ENCODE assay signal across 8 cellular contexts in genomic region chr13:99425485-99426341, GRCh38.
DNase-seq lines count a peak whose midpoint lies in the region; ATAC-seq and TF ChIP-seq lines count a peak whose summit lies in the region.

No MANE protein-coding gene starts in this region.

- no peaks in the 10 kb centered on the region for H3K9me3 ChIP-seq in CD4-positive, alpha-beta T cell (ENCODE audit: control insufficient read depth, low read length)
- no peaks in the 10 kb centered on the region for H3K9me3 ChIP-seq in mucosa of rectum (ENCODE audit: control insufficient read depth in 2 of 2, low read length in 2 of 2)
- no peaks in the 10 kb centered on the region for H3K9me3 ChIP-seq in breast epithelium

- H3K27ac Mint-ChIP-seq in CD4-positive, alpha-beta T cell, result peak overlapping the region; percentile 92
- peak overlapping the region; percentile 87 for H3K27ac Mint-ChIP-seq in activated CD4-positive, alpha-beta T cell treated with anti-CD3 and anti-CD28 coated beads, Interleukin-2, amount 10 ng/mL, durations not matched to agents 7 days and 5 days

- peak; percentile 53 for ATAC-seq in CD4-positive, alpha-beta T cell (ENCODE audit: poor library complexity)
- ATAC-seq in GM19452 (IDR thresholded peaks at IDR 0.05; ENCODE audit: unreplicated experiment), result peak; percentile 63
- peak; percentile 53 for ATAC-seq in HG03354 (IDR thresholded peaks at IDR 0.05; ENCODE audit: poor library complexity, severe bottlenecking, unreplicated experiment)

- no peaks in the 10 kb centered on the region for H3K9me3 Mint-ChIP-seq in CD4-positive, alpha-beta T cell
- peaks cover 4% of the 10 kb centered on the region for H3K9me3 Mint-ChIP-seq in activated CD4-positive, alpha-beta T cell treated with anti-CD3 and anti-CD28 coated beads, Interleukin-2, amount 10 ng/mL, durations not matched to agents 7 days and 5 days

- intact Hi-C loops in CD4-positive, alpha-beta T cell (cut with DNase I, micrococcal nuclease), result loop anchor here in 1 of 2 experiments (1.0 kb wide), 1 partner anchor 9 kb away; no protein-coding TSS in a partner anchor
- intact Hi-C loops in breast epithelium (cut with DNase I; ENCODE audit: low total_unique reads), result no loop called here

- H3K27ac ChIP-seq in CD4-positive, alpha-beta T cell (ENCODE audit: low read depth, low read length), result peak overlapping the region; percentile 81
- H3K27ac ChIP-seq in mucosa of rectum (ENCODE audit: low read depth in 2 of 2, low read length in 2 of 2) (peak overlapping the region; percentile 50 to 68), breast epithelium (no peak overlapping the region)

- no peak for TF ChIP-seq CTCF in CD4-positive, alpha-beta T cell (IDR thresholded peaks at IDR 0.05)
- no peak for TF ChIP-seq CTCF in breast epithelium (IDR thresholded peaks at IDR 0.05)

- H3K36me3 ChIP-seq in mucosa of rectum (ENCODE audit: control insufficient read depth in 2 of 2, insufficient read depth in 2 of 2, low read length in 2 of 2) (no peaks in the 10 kb centered on the region), breast epithelium (no peaks in the 10 kb centered on the region)

- no peaks in the 10 kb centered on the region for H3K27me3 ChIP-seq in CD4-positive, alpha-beta T cell (ENCODE audit: control insufficient read depth, insufficient read depth, low read length)
- no peaks in the 10 kb centered on the region for H3K27me3 ChIP-seq in mucosa of rectum (ENCODE audit: control insufficient read depth in 2 of 2, insufficient read depth in 2 of 2, low read length in 2 of 2)
- peaks cover 0 to 9% of the 10 kb centered on the region in 2 donors for H3K27me3 ChIP-seq in breast epithelium

- peaks cover 3 to 13% of the 10 kb centered on the region in 2 donors for H3K4me1 ChIP-seq in mucosa of rectum (ENCODE audit: control insufficient read depth in 2 of 2, insufficient read depth in 2 of 2, low read length in 2 of 2)
- no peaks in the 10 kb centered on the region for H3K4me1 ChIP-seq in breast epithelium

- H3K36me3 Mint-ChIP-seq in CD4-positive, alpha-beta T cell (ENCODE audit: low read depth), result no peaks in the 10 kb centered on the region
- peaks cover 2% of the 10 kb centered on the region for H3K36me3 Mint-ChIP-seq in activated CD4-positive, alpha-beta T cell treated with anti-CD3 and anti-CD28 coated beads, Interleukin-2, amount 10 ng/mL, durations not matched to agents 7 days and 5 days (ENCODE audit: low read depth)

- peak overlapping the region; percentile 64 for H3K4me3 Mint-ChIP-seq in CD4-positive, alpha-beta T cell
- peak overlapping the region; percentile 41 for H3K4me3 Mint-ChIP-seq in activated CD4-positive, alpha-beta T cell treated with anti-CD3 and anti-CD28 coated beads, Interleukin-2, amount 10 ng/mL, durations not matched to agents 7 days and 5 days

- TF ChIP-seq POLR2A in breast epithelium (IDR thresholded peaks at IDR 0.05), result no peak

- H3K4me1 Mint-ChIP-seq in CD4-positive, alpha-beta T cell (ENCODE audit: low read depth), result peaks cover 72% of the 10 kb centered on the region
- peaks cover 56% of the 10 kb centered on the region for H3K4me1 Mint-ChIP-seq in activated CD4-positive, alpha-beta T cell treated with anti-CD3 and anti-CD28 coated beads, Interleukin-2, amount 10 ng/mL, durations not matched to agents 7 days and 5 days

- peak in 9 of 10 experiments; percentile 31 to 67 (median 49) for DNase-seq in CD4-positive, alpha-beta T cell
- DNase-seq in activated CD4-positive, alpha-beta T cell treated with anti-CD3 and anti-CD28 coated beads, Interleukin-2, amount 10 ng/mL, durations not matched to agents 7 days and 5 days, result peak; percentile 69
- DNase-seq in NCI-H446 treated with DMSO at 0.1 percent for 48 hours (lab: John Stamatoyannopoulos, UW) (no peak), NCI-H1092 (lab: John Stamatoyannopoulos, UW) (no peak), breast epithelium (ENCODE audit: low spot score in 2 of 2) (no peak)

- POLR2A ChIA-PET in CD4-positive, alpha-beta T cell (lab: Charles Lee), result interaction anchor here (0.7 to 3.4 kb wide), 21 partner anchors 9 to 264 kb away, joined by 3 to 30 read pairs (median 4); partner anchors contain the start of genes GPR18 and UBAC2
- POLR2A ChIA-PET in activated CD4-positive, alpha-beta T cell treated with anti-CD3 and anti-CD28 coated beads, Interleukin-2, amount 10 ng/mL, durations not matched to agents 7 days and 5 days (lab: Charles Lee), result no interaction called here

- no peak overlapping the region for H3K9ac ChIP-seq in mucosa of rectum (ENCODE audit: low read depth in 1 of 2, low read length in 2 of 2)

- no peaks in the 10 kb centered on the region for H3K27me3 Mint-ChIP-seq in CD4-positive, alpha-beta T cell
- no peaks in the 10 kb centered on the region for H3K27me3 Mint-ChIP-seq in activated CD4-positive, alpha-beta T cell treated with anti-CD3 and anti-CD28 coated beads, Interleukin-2, amount 10 ng/mL, durations not matched to agents 7 days and 5 days

- CTCF ChIA-PET in CD4-positive, alpha-beta T cell (lab: Charles Lee), result interaction anchor here (1.3 to 11.4 kb wide), 3 partner anchors 10 to 156 kb away, joined by 3 to 88 read pairs (median 6); no protein-coding TSS in a partner anchor
- CTCF ChIA-PET in activated CD4-positive, alpha-beta T cell treated with anti-CD3 and anti-CD28 coated beads, Interleukin-2, amount 10 ng/mL, durations not matched to agents 7 days and 5 days (lab: Charles Lee), result interaction anchor here (0.5 to 10.0 kb wide), 7 partner anchors 10 to 210 kb away, joined by 3 to 87 read pairs (median 5); no protein-coding TSS in a partner anchor

- H3K4me3 ChIP-seq in mucosa of rectum (ENCODE audit: low read length in 2 of 2), result no peak overlapping the region
- no peak overlapping the region for H3K4me3 ChIP-seq in breast epithelium

Comparison
In these comparisons a context has a peak if more than half of its experiments do, and no peak if none do; other contexts are left out.
1. DNase-seq: peak in CD4-positive, alpha-beta T cell (9 of 10) and activated CD4-positive, alpha-beta T cell treated with anti-CD3 and anti-CD28 coated beads, Interleukin-2, amount 10 ng/mL, durations not matched to agents 7 days and 5 days (single experiment); none in NCI-H446 treated with DMSO at 0.1 percent for 48 hours (single experiment), NCI-H1092 (single experiment) and breast epithelium (0 of 2).
2. H3K27ac ChIP-seq: peak in CD4-positive, alpha-beta T cell (single experiment) and mucosa of rectum (2 of 2); none in breast epithelium (0 of 2).
3. Peak in every context shown above with its lines, with median percentiles within 50 percentile points of each other: ATAC-seq.